Comparison of ENCODE assay signal across 23 cellular contexts in the genomic region with DNA sequence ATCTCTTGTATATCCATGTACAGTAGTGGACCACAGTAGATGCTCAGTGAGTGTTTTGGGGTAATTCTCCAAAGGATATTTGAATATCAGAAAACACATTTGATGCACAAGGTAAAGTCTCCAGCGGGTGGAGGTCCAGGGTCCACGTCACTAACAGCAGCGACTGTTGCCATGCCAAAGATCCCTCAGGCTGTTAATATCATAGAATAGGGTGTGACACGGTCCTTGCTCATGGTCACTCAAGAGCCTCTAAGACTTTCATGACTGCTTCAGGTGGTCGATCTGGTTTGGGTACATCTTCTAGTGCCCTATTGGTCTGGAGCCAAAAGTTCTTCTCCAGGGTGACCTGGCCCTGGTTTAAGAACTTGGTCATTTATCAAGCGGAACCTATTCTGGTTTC.
DNase-seq lines count a peak whose midpoint lies in the region; ATAC-seq and TF ChIP-seq lines count a peak whose summit lies in the region.
"Had no signal": no experiment of that assay in that cellular context is flagged by ENCODE, and none has a peak within 500 bp of the region (broad histone marks: within the 10 kb centered on the region; RNA-seq: fewer than 3 reads in every experiment).

No MANE protein-coding gene starts in this region.

- ATAC-seq in right lobe of liver (peak in 1 of 4 donors; percentile 29), left ventricle myocardium superior (no peak)
- ATAC-seq: A549, GM12878, GM23338 had no signal

- intact Hi-C loops in esophagus muscularis mucosa (cut with DNase I) = no loop called here
- intact Hi-C loops in right lobe of liver (cut with DNase I) = no loop called here
- intact Hi-C loops in left ventricle myocardium superior (cut with micrococcal nuclease) = no loop called here

- H3K4me1 ChIP-seq in esophagus muscularis mucosa (no peaks in the 10 kb centered on the region), right lobe of liver (peaks cover 0 to 5% (median 0%) of the 10 kb centered on the region in 4 donors)
- H3K4me1 ChIP-seq: A549; BE2C; BLaER1 treated with 17β-estradiol and CSF1 and Interleukin-3, amounts not matched to agents 10 nM and 100 nM had no signal

- TF ChIP-seq CTCF in esophagus muscularis mucosa (IDR thresholded peaks at IDR 0.05) (no peak), right lobe of liver (IDR thresholded peaks at IDR 0.05) (no peak)

- no peaks in the 10 kb centered on the region for H3K36me3 ChIP-seq in esophagus muscularis mucosa
- no peaks in the 10 kb centered on the region for H3K36me3 ChIP-seq in right lobe of liver
- H3K36me3 ChIP-seq in H7 (replicated peaks; ENCODE audit: control insufficient read depth, insufficient read depth, low read length) = no peaks in the 10 kb centered on the region
- H3K36me3 ChIP-seq: BE2C; BLaER1 treated with 17β-estradiol and CSF1 and Interleukin-3, amounts not matched to agents 10 nM and 100 nM; HAP-1 had no signal

- no peak for TF ChIP-seq POLR2A in esophagus muscularis mucosa (IDR thresholded peaks at IDR 0.05; ENCODE audit: low read depth)
- no peak for TF ChIP-seq POLR2A in right lobe of liver (IDR thresholded peaks at IDR 0.05)

- peaks cover 0 to 4% (median 2%) of the 10 kb centered on the region in 4 donors for H3K9me3 ChIP-seq in esophagus muscularis mucosa
- no peaks in the 10 kb centered on the region for H3K9me3 ChIP-seq in right lobe of liver
- H3K9me3 ChIP-seq: A549, BE2C, HAP-1 had no signal

- no peak overlapping the region for H3K27ac ChIP-seq in esophagus muscularis mucosa (replicated peaks in 1 of 4)
- H3K27ac ChIP-seq in right lobe of liver = peak overlapping the region in 2 of 3 donors; percentile 16 to 65
- H3K27ac ChIP-seq: A549; BLaER1 treated with 17β-estradiol and CSF1 and Interleukin-3, amounts not matched to agents 10 nM and 100 nM had no signal

- H3K4me3 ChIP-seq in esophagus muscularis mucosa (no peak overlapping the region), right lobe of liver (no peak overlapping the region), H7 (ENCODE audit: insufficient read depth, low read depth, low read length) (no peak overlapping the region)
- H3K4me3 ChIP-seq: A549; BLaER1 treated with 17β-estradiol and CSF1 and Interleukin-3, amounts not matched to agents 10 nM and 100 nM; GM12878; GM23338; HAP-1 had no signal

- no peak for TF ChIP-seq EP300 in esophagus muscularis mucosa (IDR thresholded peaks at IDR 0.05)

- WGBS in esophagus muscularis mucosa = 83% methylated on average over 6 of the region's 6 CpGs
- WGBS in right lobe of liver (ENCODE audit: insufficient coverage, low coverage, low lambda C conversion rate, missing lambda C conversion rate) = 61% methylated on average over 6 of the region's 6 CpGs

- H3K27me3 ChIP-seq in esophagus muscularis mucosa (no peaks in the 10 kb centered on the region), right lobe of liver (no peaks in the 10 kb centered on the region), H7 (ENCODE audit: control insufficient read depth, insufficient read depth, low read length) (no peaks in the 10 kb centered on the region)
- H3K27me3 ChIP-seq: BLaER1 treated with 17β-estradiol and CSF1 and Interleukin-3, amounts not matched to agents 10 nM and 100 nM had no signal

- DNase-seq in NCI-H748 (lab: John Stamatoyannopoulos, UW; ENCODE audit: unreplicated experiment) = peak; percentile 35
- no peak for DNase-seq in NCI-H748 treated with DMSO at 0.1 percent for 48 hours (lab: John Stamatoyannopoulos, UW)
- peak; percentile 62 for DNase-seq in esophagus muscularis mucosa (ENCODE audit: extremely low spot score)
- no peak for DNase-seq in right lobe of liver
- DNase-seq in left ventricle myocardium superior = no peak
- no peak for DNase-seq in H7
- DNase-seq in NCI-H1436 (lab: John Stamatoyannopoulos, UW) = no peak
- DNase-seq: 8988T; ACHN; AML-193; BE2C; Calu3; CD4-positive, alpha-beta memory T cell; COR-L47; DMS79; EL; GDM1; HFFc6 had no signal

Comparison
In these comparisons a context has a peak if more than half of its experiments do, and no peak if none do; other contexts are left out.
1. DNase-seq: peak in NCI-H748 (single experiment) and esophagus muscularis mucosa (single experiment); none in NCI-H748 treated with DMSO at 0.1 percent for 48 hours (single experiment), right lobe of liver (0 of 3), left ventricle myocardium superior (single experiment), H7 (single experiment) and NCI-H1436 (single experiment).
2. H3K27ac ChIP-seq: peak in right lobe of liver (2 of 3); none in esophagus muscularis mucosa (0 of 4).